ENCODE assay signal across 1 cellular context in the genomic region with DNA sequence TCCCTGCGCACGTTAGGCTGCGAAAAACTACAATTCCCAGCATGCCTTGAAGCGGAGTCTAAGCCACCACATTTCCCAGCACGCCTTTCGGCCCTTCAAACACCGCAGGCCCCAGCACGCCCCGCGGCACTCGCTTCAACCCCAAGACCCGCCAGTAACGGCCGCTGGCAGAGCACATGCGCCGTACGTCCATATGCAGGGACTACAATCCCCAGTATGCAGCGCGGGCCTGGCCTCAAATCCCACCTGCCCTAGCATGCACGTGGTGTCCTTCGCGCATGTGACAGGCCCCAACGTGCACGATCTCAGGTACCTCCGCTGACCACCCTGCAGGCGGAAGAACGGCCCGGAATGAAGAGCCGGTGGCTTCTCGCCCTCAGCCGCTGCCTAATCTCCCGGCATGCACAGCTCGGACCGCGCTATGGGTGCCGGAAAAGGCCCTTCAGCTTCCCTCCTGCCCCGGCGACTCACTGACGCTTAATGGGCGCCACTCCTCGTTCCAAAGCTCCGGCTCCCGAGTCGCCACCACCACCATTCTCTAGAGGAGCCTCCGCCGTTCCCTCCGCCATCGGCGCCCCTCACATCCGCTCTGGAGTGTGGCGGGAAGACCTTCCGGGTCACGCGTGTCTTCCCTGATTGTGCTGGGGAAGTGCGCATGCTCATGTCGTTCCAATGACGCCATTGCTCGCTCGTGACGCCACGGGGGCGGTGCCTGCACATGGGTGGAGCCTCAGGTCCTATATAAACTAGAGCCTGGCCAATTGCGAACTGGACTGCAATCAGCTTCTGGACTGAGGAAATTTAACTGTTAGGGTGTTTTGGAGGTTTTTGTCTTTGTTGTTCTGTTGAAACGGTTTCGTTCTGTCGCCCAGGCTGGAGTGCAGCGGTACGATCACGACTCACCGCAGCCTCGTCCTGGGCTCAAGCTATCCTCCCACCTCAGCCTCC.
TF ChIP-seq lines count a peak whose summit lies in the region.

DUS3L (minus strand) TSS at position 591 of the 948 bp plus-strand sequence; CDS start at position 569, 22 bp downstream.

TF ChIP-seq in K562, 482 proteins besides CTCF, POLR2A, EP300 and RAD21 (continued from another document and continues in another):
- TF ChIP-seq, protein P1, sequence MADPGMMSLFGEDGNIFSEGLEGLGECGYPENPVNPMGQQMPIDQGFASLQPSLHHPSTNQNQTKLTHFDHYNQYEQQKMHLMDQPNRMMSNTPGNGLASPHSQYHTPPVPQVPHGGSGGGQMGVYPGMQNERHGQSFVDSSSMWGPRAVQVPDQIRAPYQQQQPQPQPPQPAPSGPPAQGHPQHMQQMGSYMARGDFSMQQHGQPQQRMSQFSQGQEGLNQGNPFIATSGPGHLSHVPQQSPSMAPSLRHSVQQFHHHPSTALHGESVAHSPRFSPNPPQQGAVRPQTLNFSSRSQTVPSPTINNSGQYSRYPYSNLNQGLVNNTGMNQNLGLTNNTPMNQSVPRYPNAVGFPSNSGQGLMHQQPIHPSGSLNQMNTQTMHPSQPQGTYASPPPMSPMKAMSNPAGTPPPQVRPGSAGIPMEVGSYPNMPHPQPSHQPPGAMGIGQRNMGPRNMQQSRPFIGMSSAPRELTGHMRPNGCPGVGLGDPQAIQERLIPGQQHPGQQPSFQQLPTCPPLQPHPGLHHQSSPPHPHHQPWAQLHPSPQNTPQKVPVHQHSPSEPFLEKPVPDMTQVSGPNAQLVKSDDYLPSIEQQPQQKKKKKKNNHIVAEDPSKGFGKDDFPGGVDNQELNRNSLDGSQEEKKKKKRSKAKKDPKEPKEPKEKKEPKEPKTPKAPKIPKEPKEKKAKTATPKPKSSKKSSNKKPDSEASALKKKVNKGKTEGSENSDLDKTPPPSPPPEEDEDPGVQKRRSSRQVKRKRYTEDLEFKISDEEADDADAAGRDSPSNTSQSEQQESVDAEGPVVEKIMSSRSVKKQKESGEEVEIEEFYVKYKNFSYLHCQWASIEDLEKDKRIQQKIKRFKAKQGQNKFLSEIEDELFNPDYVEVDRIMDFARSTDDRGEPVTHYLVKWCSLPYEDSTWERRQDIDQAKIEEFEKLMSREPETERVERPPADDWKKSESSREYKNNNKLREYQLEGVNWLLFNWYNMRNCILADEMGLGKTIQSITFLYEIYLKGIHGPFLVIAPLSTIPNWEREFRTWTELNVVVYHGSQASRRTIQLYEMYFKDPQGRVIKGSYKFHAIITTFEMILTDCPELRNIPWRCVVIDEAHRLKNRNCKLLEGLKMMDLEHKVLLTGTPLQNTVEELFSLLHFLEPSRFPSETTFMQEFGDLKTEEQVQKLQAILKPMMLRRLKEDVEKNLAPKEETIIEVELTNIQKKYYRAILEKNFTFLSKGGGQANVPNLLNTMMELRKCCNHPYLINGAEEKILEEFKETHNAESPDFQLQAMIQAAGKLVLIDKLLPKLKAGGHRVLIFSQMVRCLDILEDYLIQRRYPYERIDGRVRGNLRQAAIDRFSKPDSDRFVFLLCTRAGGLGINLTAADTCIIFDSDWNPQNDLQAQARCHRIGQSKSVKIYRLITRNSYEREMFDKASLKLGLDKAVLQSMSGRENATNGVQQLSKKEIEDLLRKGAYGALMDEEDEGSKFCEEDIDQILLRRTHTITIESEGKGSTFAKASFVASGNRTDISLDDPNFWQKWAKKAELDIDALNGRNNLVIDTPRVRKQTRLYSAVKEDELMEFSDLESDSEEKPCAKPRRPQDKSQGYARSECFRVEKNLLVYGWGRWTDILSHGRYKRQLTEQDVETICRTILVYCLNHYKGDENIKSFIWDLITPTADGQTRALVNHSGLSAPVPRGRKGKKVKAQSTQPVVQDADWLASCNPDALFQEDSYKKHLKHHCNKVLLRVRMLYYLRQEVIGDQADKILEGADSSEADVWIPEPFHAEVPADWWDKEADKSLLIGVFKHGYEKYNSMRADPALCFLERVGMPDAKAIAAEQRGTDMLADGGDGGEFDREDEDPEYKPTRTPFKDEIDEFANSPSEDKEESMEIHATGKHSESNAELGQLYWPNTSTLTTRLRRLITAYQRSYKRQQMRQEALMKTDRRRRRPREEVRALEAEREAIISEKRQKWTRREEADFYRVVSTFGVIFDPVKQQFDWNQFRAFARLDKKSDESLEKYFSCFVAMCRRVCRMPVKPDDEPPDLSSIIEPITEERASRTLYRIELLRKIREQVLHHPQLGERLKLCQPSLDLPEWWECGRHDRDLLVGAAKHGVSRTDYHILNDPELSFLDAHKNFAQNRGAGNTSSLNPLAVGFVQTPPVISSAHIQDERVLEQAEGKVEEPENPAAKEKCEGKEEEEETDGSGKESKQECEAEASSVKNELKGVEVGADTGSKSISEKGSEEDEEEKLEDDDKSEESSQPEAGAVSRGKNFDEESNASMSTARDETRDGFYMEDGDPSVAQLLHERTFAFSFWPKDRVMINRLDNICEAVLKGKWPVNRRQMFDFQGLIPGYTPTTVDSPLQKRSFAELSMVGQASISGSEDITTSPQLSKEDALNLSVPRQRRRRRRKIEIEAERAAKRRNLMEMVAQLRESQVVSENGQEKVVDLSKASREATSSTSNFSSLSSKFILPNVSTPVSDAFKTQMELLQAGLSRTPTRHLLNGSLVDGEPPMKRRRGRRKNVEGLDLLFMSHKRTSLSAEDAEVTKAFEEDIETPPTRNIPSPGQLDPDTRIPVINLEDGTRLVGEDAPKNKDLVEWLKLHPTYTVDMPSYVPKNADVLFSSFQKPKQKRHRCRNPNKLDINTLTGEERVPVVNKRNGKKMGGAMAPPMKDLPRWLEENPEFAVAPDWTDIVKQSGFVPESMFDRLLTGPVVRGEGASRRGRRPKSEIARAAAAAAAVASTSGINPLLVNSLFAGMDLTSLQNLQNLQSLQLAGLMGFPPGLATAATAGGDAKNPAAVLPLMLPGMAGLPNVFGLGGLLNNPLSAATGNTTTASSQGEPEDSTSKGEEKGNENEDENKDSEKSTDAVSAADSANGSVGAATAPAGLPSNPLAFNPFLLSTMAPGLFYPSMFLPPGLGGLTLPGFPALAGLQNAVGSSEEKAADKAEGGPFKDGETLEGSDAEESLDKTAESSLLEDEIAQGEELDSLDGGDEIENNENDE (IDR thresholded peaks at IDR 0.05; ENCODE audit: low read depth, low read length): no peak
- TF ChIP-seq PHF8 (IDR thresholded peaks at IDR 0.05; ENCODE audit: borderline replicate concordance, low read length) (peak; percentile 99), CCAR2 (IDR thresholded peaks at IDR 0.05; ENCODE audit: low read depth, low read length) (no peak), HOXB6 (CRISPR knock-in tag; IDR thresholded peaks at IDR 0.05; ENCODE audit: borderline replicate concordance) (no peak), SAP30 (IDR thresholded peaks at IDR 0.05; ENCODE audit: borderline replicate concordance, insufficient read depth, low read depth, low read length, poor library complexity, severe bottlenecking) (peak; percentile 99), ELF4 (CRISPR knock-in tag; IDR thresholded peaks at IDR 0.05) (peak; percentile 93), ZC3H11A (IDR thresholded peaks at IDR 0.05; ENCODE audit: low read depth, low read length) (no peak), ZNF143 (CRISPR knock-in tag; IDR thresholded peaks at IDR 0.05) (peak; percentile 98), RFX7 (CRISPR knock-in tag; IDR thresholded peaks at IDR 0.05) (no peak), E2F6 (IDR thresholded peaks at IDR 0.05; ENCODE audit: borderline replicate concordance in 1 of 2, extremely low read depth in 1 of 2, insufficient read depth in 1 of 2, insufficient read length in 1 of 2, low read depth in 1 of 2, low read length in 1 of 2, poor library complexity in 1 of 2, severe bottlenecking in 1 of 2) (peak; percentile 67 to 97), RFX1 (IDR thresholded peaks at IDR 0.05) (no peak), CBFA2T3 (IDR thresholded peaks at IDR 0.05) (no peak), ZNF561 (CRISPR knock-in tag; conservative IDR thresholded peaks at IDR 0.05) (no peak), KDM5B (IDR thresholded peaks at IDR 0.05; ENCODE audit: insufficient replicate concordance, low read depth, low read length) (peak; percentile 99), ATF4 (CRISPR knock-in tag; IDR thresholded peaks at IDR 0.05) (peak; percentile 48; the same call in 1 of the 2 replicates), ZNF766 (CRISPR knock-in tag; conservative IDR thresholded peaks at IDR 0.05) (peak; percentile 82), CHAMP1 (IDR thresholded peaks at IDR 0.05) (no peak), LEF1 (IDR thresholded peaks at IDR 0.05) (no peak), TFE3 (CRISPR knock-in tag; IDR thresholded peaks at IDR 0.05) (peak; percentile 41), ZNF384 (IDR thresholded peaks at IDR 0.05; ENCODE audit: low read depth, low read length) (no peak), ZNF408 (CRISPR knock-in tag; IDR thresholded peaks at IDR 0.05; ENCODE audit: low read depth) (no peak), SMARCB1 (IDR thresholded peaks at IDR 0.05; ENCODE audit: insufficient read length, low read depth) (no peak), ZNF165 (CRISPR knock-in tag; IDR thresholded peaks at IDR 0.05; ENCODE audit: borderline replicate concordance) (0 out of 2 replicates have a peak, but pooled peaks have one; percentile 46), ZFX (CRISPR knock-in tag; IDR thresholded peaks at IDR 0.05) (peak; percentile 94), ELF2 (CRISPR knock-in tag; IDR thresholded peaks at IDR 0.05) (peak; percentile 71; the same call in 1 of the 2 replicates), BMI1 (IDR thresholded peaks at IDR 0.05; ENCODE audit: low read length) (no peak), ZNF639 (CRISPR knock-in tag; conservative IDR thresholded peaks at IDR 0.05 in 1 of 2, IDR thresholded peaks at IDR 0.05 in 1 of 2) (no peak; a peak in 1 of 4 replicates)
- TF ChIP-seq, protein P2, sequence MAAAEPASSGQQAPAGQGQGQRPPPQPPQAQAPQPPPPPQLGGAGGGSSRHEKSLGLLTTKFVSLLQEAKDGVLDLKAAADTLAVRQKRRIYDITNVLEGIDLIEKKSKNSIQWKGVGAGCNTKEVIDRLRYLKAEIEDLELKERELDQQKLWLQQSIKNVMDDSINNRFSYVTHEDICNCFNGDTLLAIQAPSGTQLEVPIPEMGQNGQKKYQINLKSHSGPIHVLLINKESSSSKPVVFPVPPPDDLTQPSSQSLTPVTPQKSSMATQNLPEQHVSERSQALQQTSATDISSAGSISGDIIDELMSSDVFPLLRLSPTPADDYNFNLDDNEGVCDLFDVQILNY (CRISPR knock-in tag; IDR thresholded peaks at IDR 0.05): peak; percentile 54; the same call in 1 of the 2 replicates
- TF ChIP-seq, protein P3, sequence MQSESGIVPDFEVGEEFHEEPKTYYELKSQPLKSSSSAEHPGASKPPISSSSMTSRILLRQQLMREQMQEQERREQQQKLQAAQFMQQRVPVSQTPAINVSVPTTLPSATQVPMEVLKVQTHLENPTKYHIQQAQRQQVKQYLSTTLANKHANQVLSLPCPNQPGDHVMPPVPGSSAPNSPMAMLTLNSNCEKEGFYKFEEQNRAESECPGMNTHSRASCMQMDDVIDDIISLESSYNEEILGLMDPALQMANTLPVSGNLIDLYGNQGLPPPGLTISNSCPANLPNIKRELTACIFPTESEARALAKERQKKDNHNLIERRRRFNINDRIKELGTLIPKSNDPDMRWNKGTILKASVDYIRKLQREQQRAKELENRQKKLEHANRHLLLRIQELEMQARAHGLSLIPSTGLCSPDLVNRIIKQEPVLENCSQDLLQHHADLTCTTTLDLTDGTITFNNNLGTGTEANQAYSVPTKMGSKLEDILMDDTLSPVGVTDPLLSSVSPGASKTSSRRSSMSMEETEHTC (IDR thresholded peaks at IDR 0.05): peak; percentile 75
